32 cellular contexts compared by ENCODE assay signal in the genomic region with DNA sequence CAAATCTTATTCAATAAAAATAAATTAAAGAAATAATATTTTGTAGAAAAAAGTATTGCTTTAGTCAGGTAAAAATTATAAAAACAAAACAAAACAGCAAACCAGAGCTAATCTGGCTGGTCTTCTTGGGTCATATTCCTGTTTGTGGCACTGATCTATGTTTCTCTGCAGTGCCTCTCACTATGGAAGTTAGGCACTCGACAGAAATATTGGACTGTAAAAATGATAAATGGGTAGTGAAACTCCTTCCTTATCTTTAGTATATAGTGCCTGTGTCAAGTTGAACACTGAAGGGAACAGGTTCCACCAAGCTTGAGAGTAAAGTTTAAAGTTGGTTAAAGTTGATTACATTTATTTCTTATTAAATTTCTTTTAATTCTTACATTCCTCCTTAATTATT.
"Had no signal": no experiment of that assay in that cellular context is flagged by ENCODE, and none has a peak within 500 bp of the region (broad histone marks: within the 10 kb centered on the region; RNA-seq: fewer than 3 reads in every experiment).

No MANE protein-coding gene starts in this region.

- H3K9ac ChIP-seq: KMS-11 had no signal

- H3K4me3 ChIP-seq: MG63 had no signal

- DNase-seq: Karpas-422, Kasumi-1, MG63, MM.1S, MV-4-11, NCI-H1048, NCI-H1092, NCI-H1092 treated with DMSO at 0.1 percent for 48 hours, NCI-H1105, NCI-H1105 treated with DMSO at 0.1 percent for 48 hours, NCI-H1417, NCI-H1417 treated with DMSO at 0.1 percent for 48 hours, NCI-H1436, NCI-H1436 treated with DMSO at 0.1 percent for 48 hours, NCI-H146, NCI-H1694, NCI-H1694 treated with DMSO at 0.1 percent for 48 hours, NCI-H187, NCI-H187 treated with DMSO at 0.1 percent for 48 hours, NCI-H1930, NCI-H2029, NCI-H2029 treated with DMSO at 0.1 percent for 48 hours, NCI-H2081, NCI-H2081 treated with DMSO at 0.1 percent for 48 hours, NCI-H2107, NCI-H2171, NCI-H2171 treated with DMSO at 0.1 percent for 48 hours, NCI-H2227 treated with DMSO at 0.1 percent for 48 hours, NCI-H226, NCI-H345, NCI-H510A had no signal

- H3K9me3 ChIP-seq: MG63 had no signal

- H3K36me3 ChIP-seq: MG63 had no signal

- H3K27ac ChIP-seq: KMS-11 had no signal
